Comparison of ENCODE assay signal across 25 cellular contexts in genomic region chr1:71655604-71656003, GRCh38.
"Had no signal": no experiment of that assay in that cellular context is flagged by ENCODE, and none has a peak within 500 bp of the region (broad histone marks: within the 10 kb centered on the region; RNA-seq: fewer than 3 reads in every experiment).

No MANE protein-coding gene starts in this region.

- H3K79me2 ChIP-seq: hepatocyte had no signal

- H3K36me3 ChIP-seq: colonic mucosa, esophagus muscularis mucosa, esophagus squamous epithelium, gastrocnemius medialis, gastroesophageal sphincter, heart left ventricle, heart right ventricle had no signal

- H2AFZ ChIP-seq: hepatocyte had no signal

- DNase-seq: colonic mucosa; cortex of kidney; dermis blood vessel endothelial cell; dorsolateral prefrontal cortex; effector CD4-positive, alpha-beta T cell; effector CD8-positive, alpha-beta T cell; effector memory CD4-positive, alpha-beta T cell; effector memory CD8-positive, alpha-beta T cell; endodermal cell; erythroblast; esophagus squamous epithelium; foreskin fibroblast; foreskin keratinocyte; foreskin melanocyte; gastrocnemius medialis; glutamatergic neuron; head of caudate nucleus; heart left ventricle; heart right ventricle had no signal

- ATAC-seq: effector memory CD8-positive, alpha-beta T cell; esophagus mucosa; foreskin keratinocyte; gastrocnemius medialis; gastroesophageal sphincter; heart left ventricle; heart right ventricle had no signal

- H3K27me3 ChIP-seq: colonic mucosa, dorsolateral prefrontal cortex, esophagus muscularis mucosa, esophagus squamous epithelium, foreskin keratinocyte, gastrocnemius medialis, gastroesophageal sphincter, heart left ventricle, heart right ventricle, hepatocyte had no signal

- H3K9me3 ChIP-seq: colonic mucosa, esophagus muscularis mucosa, esophagus squamous epithelium, gastrocnemius medialis, gastroesophageal sphincter, heart left ventricle, heart right ventricle had no signal

- H3K27ac ChIP-seq: colonic mucosa, coronary artery, epithelial cell of prostate, esophagus muscularis mucosa, esophagus squamous epithelium, foreskin keratinocyte, gastrocnemius medialis, gastroesophageal sphincter, heart left ventricle, heart right ventricle, hepatocyte had no signal

- H3K4me2 ChIP-seq: hepatocyte had no signal

- H3K4me1 ChIP-seq: colonic mucosa, foreskin keratinocyte, gastrocnemius medialis had no signal

- H3K4me3 ChIP-seq: colonic mucosa, coronary artery, dorsolateral prefrontal cortex, esophagus muscularis mucosa, esophagus squamous epithelium, gastrocnemius medialis, gastroesophageal sphincter, heart left ventricle, heart right ventricle, hepatocyte had no signal
